Comparison of ENCODE assay signal across 10 cellular contexts in the genomic region with DNA sequence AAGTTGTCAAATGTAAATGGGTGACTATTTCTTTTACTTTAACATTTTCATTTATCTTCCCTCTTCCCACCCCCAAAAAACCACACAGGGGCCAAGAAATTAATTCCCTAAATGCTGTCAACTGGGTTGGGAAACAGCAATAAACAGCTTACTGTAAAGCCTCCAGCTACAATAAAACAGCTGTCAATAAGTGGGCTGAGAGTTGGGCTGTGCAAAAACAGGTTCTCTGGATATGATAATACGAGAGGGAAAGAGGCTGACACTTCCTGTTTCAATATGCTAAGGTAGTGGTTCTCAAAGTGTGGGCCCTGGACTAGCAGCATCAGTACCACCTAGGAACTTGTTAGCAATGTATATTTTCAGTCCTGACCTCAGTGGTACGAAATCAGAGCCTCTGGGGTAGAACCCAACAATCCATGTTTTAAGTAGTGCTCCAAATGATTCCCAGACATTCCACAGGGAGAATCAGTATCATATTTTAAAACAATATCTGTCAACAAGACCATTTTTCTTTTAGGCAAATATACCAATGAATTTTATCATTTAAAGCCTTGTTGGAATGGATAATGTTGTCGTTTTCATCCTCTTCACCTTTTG. TPM values are rescaled to one million over a fixed set of nuclear protein-coding genes. Genes with fewer than 3 reads are reported as not detected.
DNase-seq lines count a peak whose midpoint lies in the region; ATAC-seq, FAIRE-seq and TF ChIP-seq lines count a peak whose summit lies in the region.
"Had no signal": no experiment of that assay in that cellular context is flagged by ENCODE, and none has a peak within 500 bp of the region (broad histone marks: within the 10 kb centered on the region; RNA-seq: fewer than 3 reads in every experiment).

No MANE protein-coding gene starts in this region.

- intact Hi-C loops in Right ventricle myocardium superior (cut with DNase I) (loop anchor here (10.0 kb wide), 1 partner anchor 1287 kb away; no protein-coding TSS in a partner anchor), Right ventricle myocardium inferior (cut with DNase I) (loop anchor here (5.0 kb wide), 2 partner anchors 74 to 534 kb away; no protein-coding TSS in a partner anchor), GM12878 (cut with micrococcal nuclease; ENCODE audit: unreplicated experiment) (loop anchor here (5.0 kb wide), 1 partner anchor 1564 kb away; no protein-coding TSS in a partner anchor)

- TF ChIP-seq EP300 in GM12878 (IDR thresholded peaks at IDR 0.05; ENCODE audit: borderline replicate concordance in 1 of 2, control insufficient read depth in 1 of 2, low read depth in 2 of 2, low read length in 2 of 2), result no peak

- POLR2A ChIA-PET in GM12878 (lab: Charles Lee), result no interaction called here

- H3K9me3 ChIP-seq in GM12878 (replicated peaks; ENCODE audit: control insufficient read depth, insufficient read depth, low read length), result no peaks in the 10 kb centered on the region
- H3K9me3 ChIP-seq: upper lobe of left lung had no signal

- H3K27ac ChIP-seq in GM12878 (ENCODE audit: control insufficient read depth, insufficient read depth), result no peak overlapping the region
- peak overlapping the region; percentile 54 for H3K27ac ChIP-seq in substantia nigra (ENCODE audit: low read depth, low read length, poor library complexity, severe bottlenecking)
- H3K27ac ChIP-seq: upper lobe of left lung had no signal

- no peaks in the 10 kb centered on the region for H3K36me3 ChIP-seq in GM12878 (ENCODE audit: control insufficient read depth in 2 of 2, insufficient read depth in 2 of 2, low read length in 1 of 2)
- H3K36me3 ChIP-seq: upper lobe of left lung had no signal

- no peaks in the 10 kb centered on the region for H3K79me2 ChIP-seq in GM12878 (ENCODE audit: control insufficient read depth, insufficient read depth, low read length)

- TF ChIP-seq POLR2A in GM12878 (IDR thresholded peaks at IDR 0.05; ENCODE audit: low read depth, low read length), result no peak

- FAIRE-seq in GM12878 (lab: Jason Lieb, UNC), result no peak

- no peak for TF ChIP-seq RAD21 in GM12878 (IDR thresholded peaks at IDR 0.05; ENCODE audit: insufficient read depth, low read depth, low read length)

- ATAC-seq in Right ventricle myocardium superior (ENCODE audit: poor library complexity) (peak; percentile 23), Right ventricle myocardium inferior (no peak), HG03103 (IDR thresholded peaks at IDR 0.05; ENCODE audit: low read depth, unreplicated experiment) (peak; percentile 47), GM12878 (peak; percentile 82), HG03571 (IDR thresholded peaks at IDR 0.05; ENCODE audit: unreplicated experiment) (no peak)

- DNase-seq in Right ventricle myocardium superior (no peak), Right ventricle myocardium inferior (ENCODE audit: missing footprints) (no peak), GM12878 (ENCODE audit: low read depth, low spot score) (no peak), substantia nigra (lab: John Stamatoyannopoulos, UW) (peak in 1 of 49 donors; percentile 18), NCI-H1105 (lab: John Stamatoyannopoulos, UW) (no peak)
- DNase-seq in activated naive CD4-positive, alpha-beta T cell treated with Interleukin-2 at 50 U/mL for 16 hours, result no peak
- DNase-seq: activated T-cell treated with anti-CD3 and anti-CD28 coated beads for 4 hours, upper lobe of left lung had no signal

- CTCF ChIA-PET in GM12878 (lab: Yijun Ruan, JAX), result interaction anchor here (0.6 to 4.2 kb wide), 5 partner anchors 15 to 1513 kb away, joined by 3 to 26 read pairs (median 4); no protein-coding TSS in a partner anchor

- H3K27me3 ChIP-seq in GM12878 (replicated peaks in 1 of 2; ENCODE audit: control insufficient read depth in 2 of 2, insufficient read depth in 2 of 2, low read length in 1 of 2), result no peaks in the 10 kb centered on the region
- H3K27me3 ChIP-seq: upper lobe of left lung had no signal

- SMC1A ChIA-PET in GM12878 (lab: Charles Lee; ENCODE audit: uncharacterized antibody, unreplicated experiment), result interaction anchor here (1.1 kb wide), 1 partner anchor 389 kb away, joined by 3 read pairs; no protein-coding TSS in a partner anchor

- in situ Hi-C loops in GM12878 (cut with MboI), result no loop called here

- no peak overlapping the region for H3K4me2 ChIP-seq in GM12878 (ENCODE audit: control insufficient read depth, insufficient read depth)

- RAD21 ChIA-PET in GM12878 (lab: Charles Lee; ENCODE audit: unreplicated experiment), result interaction anchor here (1.4 to 2.8 kb wide), 2 partner anchors 17 to 603 kb away, joined by 4 to 10 read pairs; no protein-coding TSS in a partner anchor

- BruUV-seq in GM12878 (replicated peaks; lab: Mats Ljungman, UMichigan), result no TSS peak

- no peaks in the 10 kb centered on the region for H3K4me1 ChIP-seq in GM12878 (ENCODE audit: control insufficient read depth, insufficient read depth, low read length)

- 0% methylated on average over 3 of the region's 3 CpGs for WGBS in GM12878 (ENCODE audit: insufficient coverage, insufficient replicate concordance, low lambda C conversion rate, missing lambda C conversion rate)

- H3K4me3 ChIP-seq in GM12878, result no peak overlapping the region
- H3K4me3 ChIP-seq: upper lobe of left lung had no signal

- no peak overlapping the region for H3K9ac ChIP-seq in GM12878 (ENCODE audit: control insufficient read depth, insufficient read depth, low read length)

- H2AFZ ChIP-seq in GM12878 (ENCODE audit: control insufficient read depth, low read depth, low read length), result no peak overlapping the region

- TF ChIP-seq CTCF in GM12878 (IDR thresholded peaks at IDR 0.05 in 2 of 3, conservative IDR thresholded peaks at IDR 0.05 in 1 of 3; ENCODE audit: control insufficient read depth in 2 of 3, extremely low read depth in 1 of 3, insufficient read depth in 1 of 3, low read depth in 3 of 3, low read length in 3 of 3), result no peak

- H4K20me1 ChIP-seq in GM12878 (ENCODE audit: control insufficient read depth, insufficient read depth), result no peaks in the 10 kb centered on the region

TF ChIP-seq in GM12878, 131 proteins besides CTCF, POLR2A, EP300 and RAD21 (continues in another document):
- TF ChIP-seq, protein P1, sequence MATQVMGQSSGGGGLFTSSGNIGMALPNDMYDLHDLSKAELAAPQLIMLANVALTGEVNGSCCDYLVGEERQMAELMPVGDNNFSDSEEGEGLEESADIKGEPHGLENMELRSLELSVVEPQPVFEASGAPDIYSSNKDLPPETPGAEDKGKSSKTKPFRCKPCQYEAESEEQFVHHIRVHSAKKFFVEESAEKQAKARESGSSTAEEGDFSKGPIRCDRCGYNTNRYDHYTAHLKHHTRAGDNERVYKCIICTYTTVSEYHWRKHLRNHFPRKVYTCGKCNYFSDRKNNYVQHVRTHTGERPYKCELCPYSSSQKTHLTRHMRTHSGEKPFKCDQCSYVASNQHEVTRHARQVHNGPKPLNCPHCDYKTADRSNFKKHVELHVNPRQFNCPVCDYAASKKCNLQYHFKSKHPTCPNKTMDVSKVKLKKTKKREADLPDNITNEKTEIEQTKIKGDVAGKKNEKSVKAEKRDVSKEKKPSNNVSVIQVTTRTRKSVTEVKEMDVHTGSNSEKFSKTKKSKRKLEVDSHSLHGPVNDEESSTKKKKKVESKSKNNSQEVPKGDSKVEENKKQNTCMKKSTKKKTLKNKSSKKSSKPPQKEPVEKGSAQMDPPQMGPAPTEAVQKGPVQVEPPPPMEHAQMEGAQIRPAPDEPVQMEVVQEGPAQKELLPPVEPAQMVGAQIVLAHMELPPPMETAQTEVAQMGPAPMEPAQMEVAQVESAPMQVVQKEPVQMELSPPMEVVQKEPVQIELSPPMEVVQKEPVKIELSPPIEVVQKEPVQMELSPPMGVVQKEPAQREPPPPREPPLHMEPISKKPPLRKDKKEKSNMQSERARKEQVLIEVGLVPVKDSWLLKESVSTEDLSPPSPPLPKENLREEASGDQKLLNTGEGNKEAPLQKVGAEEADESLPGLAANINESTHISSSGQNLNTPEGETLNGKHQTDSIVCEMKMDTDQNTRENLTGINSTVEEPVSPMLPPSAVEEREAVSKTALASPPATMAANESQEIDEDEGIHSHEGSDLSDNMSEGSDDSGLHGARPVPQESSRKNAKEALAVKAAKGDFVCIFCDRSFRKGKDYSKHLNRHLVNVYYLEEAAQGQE (IDR thresholded peaks at IDR 0.05; ENCODE audit: low read depth, low read length), result no peak

RNA-seq across cellular contexts. Expression of a gene that starts 8.4 kb away (rescaled TPM):
- 10.0 TPM for total RNA-seq in Right ventricle myocardium superior
- total RNA-seq in Right ventricle myocardium inferior, result 9.9 TPM
- 0.02 TPM in 1 of 2 replicates, not detected in the other for total RNA-seq in GM12878 (2013; cell fraction: nucleolus; rRNA removed)
- 0.05 and 0.11 TPM in 2 replicates for total RNA-seq in GM12878 (2014; rRNA removed)
- 0.04 and 0.05 TPM in 2 replicates for total RNA-seq in GM12878 (2014; rRNA removed; fragmentation: Illumina TruSeq; extraction: Trizol)
- 0.05 and 0.08 TPM in 2 replicates for total RNA-seq in GM12878 (2021)
- polyA plus RNA-seq in GM12878 (2011; ENCODE audit: low read depth), result 0.03 TPM
- 2.3 and 2.7 TPM in 2 replicates for polyA plus RNA-seq in GM12878 (2011; rRNA removed)
- polyA plus RNA-seq in GM12878 (2011; cell fraction: cytosol; rRNA removed), result 1.1 and 1.6 TPM in 2 replicates
- 1.8 and 1.9 TPM in 2 replicates for polyA plus RNA-seq in GM12878 (2011; cell fraction: nucleus; rRNA removed)
- polyA plus RNA-seq in GM12878 (2012), result not detected in 2 replicates
- polyA plus RNA-seq in GM12878 (2014; fragmentation: Illumina TruSeq; extraction: Trizol), result 0.12 and 0.14 TPM in 2 replicates
- polyA plus RNA-seq in GM12878 (2014; fragmentation: Nextera tagmentation; extraction: Ambion mirVana), result under 1 TPM; 0.02 to 0.05 TPM
- 0.03 and 0.05 TPM in 2 replicates for polyA plus RNA-seq in GM12878 (2014; rRNA removed)
- under 1 TPM in 1 of 2 experiments, not detected in 1; 0.09 TPM for polyA plus RNA-seq in GM12878 (2016; fragmentation: Nextera tagmentation; extraction: Ambion mirVana)
- 5.4 and 7.9 TPM in 2 replicates for polyA minus RNA-seq in GM12878 (2011; rRNA and poly(A)+ RNA removed)
- 0.67 and 1.1 TPM in 2 replicates for polyA minus RNA-seq in GM12878 (2011; cell fraction: cytosol; rRNA and poly(A)+ RNA removed)
- 3.7 and 5.1 TPM in 2 replicates for polyA minus RNA-seq in GM12878 (2011; cell fraction: nucleus; rRNA and poly(A)+ RNA removed)

Comparison
In these comparisons a context has a peak if more than half of its experiments do, and no peak if none do; other contexts are left out.
1. ATAC-seq: peak in Right ventricle myocardium superior (single experiment), HG03103 (single experiment) and GM12878 (single experiment); none in Right ventricle myocardium inferior (single experiment) and HG03571 (single experiment).